In genomic region chrX:77743720-77744119, GRCh38 we compare ENCODE assay signal across 15 cellular contexts. TPM values are rescaled to one million over a fixed set of nuclear protein-coding genes. Genes with fewer than 3 reads are reported as not detected.
A peak's percentile ranks its signal among the peaks of the same experiment; 100 is the strongest.
DNase-seq lines count a peak whose midpoint lies in the region; ATAC-seq and TF ChIP-seq lines count a peak whose summit lies in the region.
"Had no signal": no experiment of that assay in that cellular context is flagged by ENCODE, and none has a peak within 500 bp of the region (broad histone marks: within the 10 kb centered on the region; RNA-seq: fewer than 3 reads in every experiment).

No MANE protein-coding gene starts in this region.

- POLR2A ChIA-PET in activated CD4-positive, alpha-beta T cell treated with anti-CD3 and anti-CD28 coated beads for 36 hours (lab: Charles Lee), result no interaction called here

- no peak overlapping the region for H2BK5ac ChIP-seq in trophoblast cell (ENCODE audit: low read depth, low read length, poor library complexity)

- no peak for DNase-seq in activated CD4-positive, alpha-beta T cell treated with anti-CD3 and anti-CD28 coated beads for 36 hours
- DNase-seq in activated CD4-positive, alpha-beta T cell treated with anti-CD3 and anti-CD28 coated beads for 4 hours, result no peak
- DNase-seq in astrocyte of the spinal cord (ENCODE audit: low read depth, low spot score) (peak; percentile 8), trophoblast cell (no peak), NCI-H748 (lab: John Stamatoyannopoulos, UW; ENCODE audit: unreplicated experiment) (no peak), NCI-H2107 (lab: John Stamatoyannopoulos, UW) (no peak)
- DNase-seq: 8988T, amniotic stem cell, HCEC 1CT, NCI-H2081, SHP77 had no signal

- H3K9ac ChIP-seq in trophoblast cell (ENCODE audit: low read length), result no peak overlapping the region

- peaks cover 45% of the 10 kb centered on the region for H3K4me1 Mint-ChIP-seq in activated CD4-positive, alpha-beta T cell treated with anti-CD3 and anti-CD28 coated beads for 36 hours

- H3K27ac Mint-ChIP-seq in activated CD4-positive, alpha-beta T cell treated with anti-CD3 and anti-CD28 coated beads for 36 hours, result peak overlapping the region; percentile 52

- H3K4me1 ChIP-seq in trophoblast cell (ENCODE audit: control insufficient read depth in 1 of 2, insufficient read depth in 2 of 2, low read length in 2 of 2), result peaks cover 0 to 12% of the 10 kb centered on the region in 2 experiments

- H3K23ac ChIP-seq in trophoblast cell (ENCODE audit: low read length), result no peak overlapping the region

- no peaks in the 10 kb centered on the region for H3K9me3 ChIP-seq in trophoblast cell (ENCODE audit: insufficient read depth, low read depth, low read length)
- H3K9me3 ChIP-seq: heart right ventricle had no signal

- WGBS in trophoblast cell (ENCODE audit: extremely low coverage, insufficient coverage, insufficient read length), result no CpG with 5 or more reads among the region's 2 CpGs

- intact Hi-C loops in activated CD4-positive, alpha-beta T cell treated with anti-CD3 and anti-CD28 coated beads for 36 hours (cut with DNase I, micrococcal nuclease), result no loop called here

- CTCF ChIA-PET in activated CD4-positive, alpha-beta T cell treated with anti-CD3 and anti-CD28 coated beads for 36 hours (lab: Charles Lee), result no interaction called here

- no peak overlapping the region for H3K4me2 ChIP-seq in trophoblast cell (ENCODE audit: low read length)

- H3K4me3 ChIP-seq in astrocyte of the spinal cord (ENCODE audit: low read depth, low read length) (no peak overlapping the region), trophoblast cell (ENCODE audit: low read depth, low read length) (no peak overlapping the region)
- H3K4me3 ChIP-seq: heart right ventricle, skin epidermis had no signal

- H2AFZ ChIP-seq in trophoblast cell (ENCODE audit: insufficient read depth, low read length, poor library complexity), result no peak overlapping the region

- ATAC-seq in activated CD4-positive, alpha-beta T cell treated with anti-CD3 and anti-CD28 coated beads for 36 hours, result no peak
- ATAC-seq in HG02610 (IDR thresholded peaks at IDR 0.05; ENCODE audit: unreplicated experiment) (peak; percentile 17), HG03097 (IDR thresholded peaks at IDR 0.05; ENCODE audit: low FRiP score, unreplicated experiment) (no peak)

- no peak overlapping the region for H2BK120ac ChIP-seq in trophoblast cell (ENCODE audit: insufficient read depth, low read length, poor library complexity)

- H4K91ac ChIP-seq in trophoblast cell (ENCODE audit: low read depth, low read length), result no peak overlapping the region

- no peak overlapping the region for H2BK12ac ChIP-seq in trophoblast cell (ENCODE audit: low read length)

- no peak overlapping the region for H3K18ac ChIP-seq in trophoblast cell (ENCODE audit: low read length)

- peaks cover 8% of the 10 kb centered on the region for H3K36me3 Mint-ChIP-seq in activated CD4-positive, alpha-beta T cell treated with anti-CD3 and anti-CD28 coated beads for 36 hours (ENCODE audit: low read depth)

- no peaks in the 10 kb centered on the region for H3K27me3 ChIP-seq in trophoblast cell (ENCODE audit: insufficient read depth, low read length)
- H3K27me3 ChIP-seq: heart right ventricle had no signal

- no peaks in the 10 kb centered on the region for H3K36me3 ChIP-seq in trophoblast cell (ENCODE audit: control insufficient read depth in 1 of 2, insufficient read depth in 2 of 2, low read length in 2 of 2)
- H3K36me3 ChIP-seq: heart right ventricle had no signal

- H3K4ac ChIP-seq in trophoblast cell (ENCODE audit: low read depth, low read length), result peak overlapping the region; percentile 33

- H4K12ac ChIP-seq in trophoblast cell (ENCODE audit: low read depth, low read length), result no peak overlapping the region

- no peaks in the 10 kb centered on the region for H3K27me3 Mint-ChIP-seq in activated CD4-positive, alpha-beta T cell treated with anti-CD3 and anti-CD28 coated beads for 36 hours

- H3K14ac ChIP-seq in trophoblast cell (ENCODE audit: low read length), result no peak overlapping the region

- H2AK5ac ChIP-seq in trophoblast cell (ENCODE audit: low read length), result no peak overlapping the region

- no peak overlapping the region for H3K27ac ChIP-seq in trophoblast cell (ENCODE audit: low read depth, low read length)

- H3K4me3 Mint-ChIP-seq in activated CD4-positive, alpha-beta T cell treated with anti-CD3 and anti-CD28 coated beads for 36 hours, result no peak overlapping the region

- TF ChIP-seq CTCF in astrocyte of the spinal cord (IDR thresholded peaks at IDR 0.05; ENCODE audit: low read depth, low read length), result no peak

- H3K9me3 Mint-ChIP-seq in activated CD4-positive, alpha-beta T cell treated with anti-CD3 and anti-CD28 coated beads for 36 hours (ENCODE audit: low read depth), result no peaks in the 10 kb centered on the region

- no peak overlapping the region for H4K8ac ChIP-seq in trophoblast cell (ENCODE audit: low read depth, low read length)

- H3K79me2 ChIP-seq in trophoblast cell (ENCODE audit: control insufficient read depth, insufficient read depth, low read length, poor library complexity), result no peaks in the 10 kb centered on the region

- in situ Hi-C loops in astrocyte of the spinal cord (cut with HindIII; ENCODE audit: low sequenced_read_pairs), result no loop called here

- no peaks in the 10 kb centered on the region for H3K79me1 ChIP-seq in trophoblast cell (ENCODE audit: low read length)

RNA-seq across cellular contexts. Expression of gene ATRX, which starts 42.3 kb away (rescaled TPM):
- total RNA-seq in activated CD4-positive, alpha-beta T cell treated with anti-CD3 and anti-CD28 coated beads for 36 hours, result 10 to 100 TPM; 52.1 to 70.6 TPM
- polyA plus RNA-seq in trophoblast cell (2013), result 38.0 and 41.9 TPM in 2 replicates
